Comparison of ENCODE assay signal across 8 cellular contexts in genomic region chr3:16048435-16049318, GRCh38.
DNase-seq lines count a peak whose midpoint lies in the region; ATAC-seq, FAIRE-seq and TF ChIP-seq lines count a peak whose summit lies in the region.

No MANE protein-coding gene starts in this region.

- H3K9ac ChIP-seq in endothelial cell of umbilical vein (replicated peaks; ENCODE audit: extremely low read depth, insufficient read depth, low read length) = no peak overlapping the region

- peaks cover 10% of the 10 kb centered on the region for H3K27me3 Mint-ChIP-seq in CD4-positive, CD25-positive, alpha-beta regulatory T cell
- no peaks in the 10 kb centered on the region for H3K27me3 Mint-ChIP-seq in activated CD4-positive, alpha-beta T cell treated with anti-CD3 and anti-CD28 coated beads for 36 hours

- TF ChIP-seq CTCF in endothelial cell of umbilical vein (IDR thresholded peaks at IDR 0.05; ENCODE audit: extremely low read depth in 1 of 2, insufficient read depth in 1 of 2, low read depth in 1 of 2, low read length in 2 of 2) = peak; percentile 60 to 67

- no peaks in the 10 kb centered on the region for H3K9me3 Mint-ChIP-seq in CD4-positive, CD25-positive, alpha-beta regulatory T cell
- H3K9me3 Mint-ChIP-seq in activated CD4-positive, alpha-beta T cell treated with anti-CD3 and anti-CD28 coated beads for 36 hours (ENCODE audit: low read depth) = no peaks in the 10 kb centered on the region

- peak; percentile 15 to 70 (median 43) for DNase-seq in CD4-positive, CD25-positive, alpha-beta regulatory T cell
- DNase-seq in NCI-H2227 treated with DMSO at 0.1 percent for 48 hours (lab: John Stamatoyannopoulos, UW) (peak; percentile 15), endothelial cell of umbilical vein (ENCODE audit: low read depth, low spot score) (peak; percentile 75), myocyte (ENCODE audit: low read depth) (peak; percentile 81), superior temporal gyrus (ENCODE audit: extremely low spot score) (peak; percentile 95)
- DNase-seq in activated CD4-positive, alpha-beta T cell treated with anti-CD3 and anti-CD28 coated beads for 36 hours = peak; percentile 63

- ATAC-seq in CD4-positive, CD25-positive, alpha-beta regulatory T cell (ENCODE audit: low read depth in 2 of 2) = peak; percentile 80 to 85
- ATAC-seq in GM18858 (IDR thresholded peaks at IDR 0.05; ENCODE audit: unreplicated experiment) (peak; percentile 94), HG02981 (IDR thresholded peaks at IDR 0.05; ENCODE audit: unreplicated experiment) (peak; percentile 96)
- ATAC-seq in activated CD4-positive, alpha-beta T cell treated with anti-CD3 and anti-CD28 coated beads for 36 hours = peak; percentile 94

- no peak overlapping the region for H3K27ac Mint-ChIP-seq in CD4-positive, CD25-positive, alpha-beta regulatory T cell
- no peak overlapping the region for H3K27ac Mint-ChIP-seq in activated CD4-positive, alpha-beta T cell treated with anti-CD3 and anti-CD28 coated beads for 36 hours

- no TSS peak for BruUV-seq in endothelial cell of umbilical vein (replicated peaks; lab: Mats Ljungman, UMichigan)

- H3K4me3 ChIP-seq in CD4-positive, CD25-positive, alpha-beta regulatory T cell (ENCODE audit: low read depth, low read length) = peak overlapping the region; percentile 63
- peak overlapping the region in 1 of 3 experiments; percentile 35 for H3K4me3 ChIP-seq in endothelial cell of umbilical vein (replicated peaks in 1 of 3; ENCODE audit: insufficient read depth in 1 of 3, low read depth in 1 of 3, low read length in 3 of 3)

- H3K36me3 ChIP-seq in CD4-positive, CD25-positive, alpha-beta regulatory T cell (ENCODE audit: control insufficient read depth, insufficient read depth, low read length) = no peaks in the 10 kb centered on the region
- no peaks in the 10 kb centered on the region for H3K36me3 ChIP-seq in endothelial cell of umbilical vein (ENCODE audit: control insufficient read depth in 2 of 2, extremely low read depth in 1 of 2, insufficient read depth in 2 of 2, low read length in 2 of 2)

- peak; percentile 92 for FAIRE-seq in endothelial cell of umbilical vein (lab: Jason Lieb, UNC)

- H4K20me1 ChIP-seq in endothelial cell of umbilical vein (replicated peaks; ENCODE audit: control insufficient read depth, extremely low read depth, insufficient read depth, low read length) = no peaks in the 10 kb centered on the region

- peak overlapping the region; percentile 41 for H3K4me2 ChIP-seq in endothelial cell of umbilical vein (ENCODE audit: insufficient read depth, low read length)

- peaks cover 3% of the 10 kb centered on the region for H3K4me1 ChIP-seq in CD4-positive, CD25-positive, alpha-beta regulatory T cell (ENCODE audit: control insufficient read depth, insufficient read depth, low read length, poor library complexity, severe bottlenecking)
- peaks cover 18% of the 10 kb centered on the region for H3K4me1 ChIP-seq in endothelial cell of umbilical vein (ENCODE audit: control insufficient read depth, extremely low read depth, insufficient read depth, low read length)

- dilution Hi-C loops in endothelial cell of umbilical vein (cut with MboI; ENCODE audit: extremely low pct_ligation_motif_present, low sequenced_read_pairs) = no loop called here

- no peaks in the 10 kb centered on the region for H3K9me1 ChIP-seq in endothelial cell of umbilical vein (replicated peaks; ENCODE audit: control insufficient read depth, extremely low read depth, insufficient read depth, low read length)

- CTCF ChIA-PET in activated CD4-positive, alpha-beta T cell treated with anti-CD3 and anti-CD28 coated beads for 36 hours (lab: Charles Lee) = interaction anchor here (0.6 to 3.6 kb wide), 36 partner anchors 7 to 1564 kb away, joined by 3 to 32 read pairs (median 4); partner anchors contain the start of gene GALNT15
- CTCF ChIA-PET in endothelial cell of umbilical vein (lab: Charles Lee) = interaction anchor here (0.7 to 11.3 kb wide), 46 partner anchors 8 to 418 kb away, joined by 3 to 459 read pairs (median 4); partner anchors contain the start of gene GALNT15

- TF ChIP-seq POLR2A in endothelial cell of umbilical vein (IDR thresholded peaks at IDR 0.05; ENCODE audit: low read depth, low read length) = no peak

- H3K9me3 ChIP-seq in CD4-positive, CD25-positive, alpha-beta regulatory T cell (ENCODE audit: control insufficient read depth in 2 of 2, low read length in 2 of 2) = no peaks in the 10 kb centered on the region
- no peaks in the 10 kb centered on the region for H3K9me3 ChIP-seq in endothelial cell of umbilical vein (replicated peaks; ENCODE audit: control insufficient read depth, insufficient read depth, low read length)

- peak overlapping the region in 2 of 4 donors; percentile 15 to 36 for H3K4me3 Mint-ChIP-seq in CD4-positive, CD25-positive, alpha-beta regulatory T cell
- no peak overlapping the region for H3K4me3 Mint-ChIP-seq in activated CD4-positive, alpha-beta T cell treated with anti-CD3 and anti-CD28 coated beads for 36 hours

- H3K36me3 Mint-ChIP-seq in CD4-positive, CD25-positive, alpha-beta regulatory T cell = no peaks in the 10 kb centered on the region
- H3K36me3 Mint-ChIP-seq in activated CD4-positive, alpha-beta T cell treated with anti-CD3 and anti-CD28 coated beads for 36 hours (ENCODE audit: low read depth) = no peaks in the 10 kb centered on the region

- H3K79me2 ChIP-seq in endothelial cell of umbilical vein (ENCODE audit: control insufficient read depth, insufficient read depth, low read length) = no peaks in the 10 kb centered on the region

- H3K27me3 ChIP-seq in CD4-positive, CD25-positive, alpha-beta regulatory T cell (ENCODE audit: control insufficient read depth, insufficient read depth, low read length) = no peaks in the 10 kb centered on the region
- no peaks in the 10 kb centered on the region for H3K27me3 ChIP-seq in endothelial cell of umbilical vein (ENCODE audit: control insufficient read depth in 2 of 2, insufficient read depth in 2 of 2, low read length in 2 of 2)

- H2AFZ ChIP-seq in endothelial cell of umbilical vein (ENCODE audit: low read depth, low read length) = peak overlapping the region; percentile 61

- intact Hi-C loops in activated CD4-positive, alpha-beta T cell treated with anti-CD3 and anti-CD28 coated beads for 36 hours (cut with DNase I, micrococcal nuclease) = loop anchor here (1.0 to 5.0 kb wide), 6 partner anchors 130 to 502 kb away; no protein-coding TSS in a partner anchor
- intact Hi-C loops in endothelial cell of umbilical vein (cut with micrococcal nuclease) = loop anchor here (1.0 to 5.0 kb wide), 5 partner anchors 130 to 846 kb away; no protein-coding TSS in a partner anchor

- H3K27ac ChIP-seq in CD4-positive, CD25-positive, alpha-beta regulatory T cell (ENCODE audit: insufficient read depth, low read length, poor library complexity, severe bottlenecking) = no peak overlapping the region
- no peak overlapping the region for H3K27ac ChIP-seq in endothelial cell of umbilical vein (ENCODE audit: insufficient read depth, low read depth, low read length)

- POLR2A ChIA-PET in activated CD4-positive, alpha-beta T cell treated with anti-CD3 and anti-CD28 coated beads for 36 hours (lab: Charles Lee) = no interaction called here
- POLR2A ChIA-PET in endothelial cell of umbilical vein (lab: Charles Lee) = no interaction called here

- peaks cover 0 to 6% (median 4%) of the 10 kb centered on the region in 4 donors for H3K4me1 Mint-ChIP-seq in CD4-positive, CD25-positive, alpha-beta regulatory T cell
- H3K4me1 Mint-ChIP-seq in activated CD4-positive, alpha-beta T cell treated with anti-CD3 and anti-CD28 coated beads for 36 hours = peaks cover 6% of the 10 kb centered on the region

TF ChIP-seq in endothelial cell of umbilical vein, 7 proteins besides CTCF, POLR2A, EP300 and RAD21:
- TF ChIP-seq MYC (IDR thresholded peaks at IDR 0.05; ENCODE audit: low read depth, low read length) (no peak), FOS (IDR thresholded peaks at IDR 0.05; ENCODE audit: borderline replicate concordance, insufficient read depth, low read length) (no peak), POLR2AphosphoS5 (IDR thresholded peaks at IDR 0.05; ENCODE audit: insufficient read depth, low read depth, low read length) (no peak), GATA2 (IDR thresholded peaks at IDR 0.05; ENCODE audit: insufficient read depth, insufficient read length, low read depth, low read length) (no peak), JUN (IDR thresholded peaks at IDR 0.05; ENCODE audit: borderline replicate concordance, insufficient read depth, insufficient read length, low read depth) (no peak), EZH2 (IDR thresholded peaks at IDR 0.05; ENCODE audit: borderline replicate concordance, low read depth, low read length, severe bottlenecking) (no peak)
- TF ChIP-seq, protein P1, sequence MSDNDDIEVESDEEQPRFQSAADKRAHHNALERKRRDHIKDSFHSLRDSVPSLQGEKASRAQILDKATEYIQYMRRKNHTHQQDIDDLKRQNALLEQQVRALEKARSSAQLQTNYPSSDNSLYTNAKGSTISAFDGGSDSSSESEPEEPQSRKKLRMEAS (IDR thresholded peaks at IDR 0.05; ENCODE audit: insufficient read depth, insufficient read length) = no peak

Comparison
In these comparisons a context has a peak if more than half of its experiments do, and no peak if none do; other contexts are left out.
1. DNase-seq: peak in every context shown above with its lines; median percentile 95 in superior temporal gyrus; 81 in myocyte; 75 in endothelial cell of umbilical vein; 63 in activated CD4-positive, alpha-beta T cell treated with anti-CD3 and anti-CD28 coated beads for 36 hours; 43 in CD4-positive, CD25-positive, alpha-beta regulatory T cell; 15 in NCI-H2227 treated with DMSO at 0.1 percent for 48 hours.